ENCODE assay signal across 23 cellular contexts in genomic region chr16:1173778-1174451, GRCh38. TPM values are rescaled to one million over a fixed set of nuclear protein-coding genes. Genes with fewer than 3 reads are reported as not detected.
"Had no signal": no experiment of that assay in that cellular context is flagged by ENCODE, and none has a peak within 500 bp of the region (broad histone marks: within the 10 kb centered on the region; RNA-seq: fewer than 3 reads in every experiment).

No MANE protein-coding gene starts in this region.

- FAIRE-seq: frontal cortex, keratinocyte had no signal

- DNase-seq: activated CD4-positive, alpha-beta T cell treated with anti-CD3 and anti-CD28 coated beads, Interleukin-2, amount 10 ng/mL, durations not matched to agents 24 days and 14 days; activated CD8-positive, alpha-beta T cell treated with anti-CD3 and anti-CD28 coated beads for 36 hours; activated naive CD4-positive, alpha-beta T cell; activated naive CD8-positive, alpha-beta T cell treated with anti-CD3 and anti-CD28 coated beads for 36 hours; activated T-cell treated with anti-CD3 and anti-CD28 coated beads, Interleukin-2, amount 50 U/mL, for 1 hour; brain microvascular endothelial cell; head of caudate nucleus; nucleus accumbens; stimulated activated naive CD8-positive, alpha-beta T cell treated with anti-CD3 and anti-CD28 coated beads, Interleukin-15, Interleukin-2, amounts not matched to agents 100 U/mL and 50 U/mL, for 24 hours; T1000; upper lobe of right lung had no signal

- H3K27ac ChIP-seq: brain microvascular endothelial cell, right atrium auricular region, skin epidermis, upper lobe of right lung had no signal

- ATAC-seq: activated CD8-positive, alpha-beta T cell treated with anti-CD3 and anti-CD28 coated beads for 36 hours; activated T-helper 17 cell treated with anti-CD3 and anti-CD28 coated beads, Interleukin-2, amount 50 U/mL, for 72 hours; stimulated activated naive CD8-positive, alpha-beta T cell treated with anti-CD3 and anti-CD28 coated beads, Interleukin-15, Interleukin-2, amounts not matched to agents 100 U/mL and 50 U/mL, for 24 hours; upper lobe of right lung had no signal

- H3K9me3 ChIP-seq: right atrium auricular region, upper lobe of right lung had no signal

- H3K4me3 ChIP-seq: coronary artery, lung, right atrium auricular region, skin epidermis, upper lobe of right lung had no signal

- H3K4me1 ChIP-seq: right atrium auricular region, upper lobe of right lung had no signal

- H3K36me3 ChIP-seq: brain microvascular endothelial cell, right atrium auricular region, upper lobe of right lung had no signal

- H3K27me3 ChIP-seq: brain microvascular endothelial cell, right atrium auricular region had no signal

RNA-seq across cellular contexts. Expression of gene CACNA1H, which starts 21.0 kb away (rescaled TPM):
- polyA plus RNA-seq: keratinocyte had no signal

RNA-seq across cellular contexts. Expression of gene TPSG1, which starts 51.2 kb away (rescaled TPM):
- total RNA-seq: activated CD4-positive, alpha-beta T cell treated with anti-CD3 and anti-CD28 coated beads, Interleukin-2, amount 10 ng/mL, durations not matched to agents 24 days and 14 days; activated CD8-positive, alpha-beta T cell treated with anti-CD3 and anti-CD28 coated beads for 36 hours; activated naive CD8-positive, alpha-beta T cell treated with anti-CD3 and anti-CD28 coated beads for 36 hours; activated T-helper 17 cell treated with anti-CD3 and anti-CD28 coated beads, Interleukin-2, amount 50 U/mL, for 72 hours; epithelial cell of proximal tubule; frontal cortex; mesothelial cell of epicardium; progenitor cell of endocrine pancreas; right atrium auricular region; T-helper 1 cell treated with Interleukin-12 subunit alpha and Interleukin-12 subunit beta and Interleukin-4 antibody, amounts not matched to agents 30 ng/mL and 1 ng/mL, for 36 hours; temporal lobe had no signal
- polyA plus RNA-seq: keratinocyte had no signal

RNA-seq across cellular contexts. Expression of gene TPSB2, which starts 56.1 kb away (rescaled TPM):
- total RNA-seq: activated CD4-positive, alpha-beta T cell treated with anti-CD3 and anti-CD28 coated beads, Interleukin-2, amount 10 ng/mL, durations not matched to agents 24 days and 14 days; activated CD8-positive, alpha-beta T cell treated with anti-CD3 and anti-CD28 coated beads for 36 hours; activated naive CD8-positive, alpha-beta T cell treated with anti-CD3 and anti-CD28 coated beads for 36 hours; activated T-helper 17 cell treated with anti-CD3 and anti-CD28 coated beads, Interleukin-2, amount 50 U/mL, for 72 hours; epithelial cell of proximal tubule; frontal cortex; mesothelial cell of epicardium; progenitor cell of endocrine pancreas; T-helper 1 cell treated with Interleukin-12 subunit alpha and Interleukin-12 subunit beta and Interleukin-4 antibody, amounts not matched to agents 30 ng/mL and 1 ng/mL, for 36 hours; temporal lobe had no signal
- polyA plus RNA-seq: keratinocyte had no signal
